ENCODE assay signal across 19 cellular contexts in genomic region chr1:65471213-65471833, GRCh38. TPM values are rescaled to one million over a fixed set of nuclear protein-coding genes. Genes with fewer than 3 reads are reported as not detected.
DNase-seq lines count a peak whose midpoint lies in the region; ATAC-seq and TF ChIP-seq lines count a peak whose summit lies in the region.
"Had no signal": no experiment of that assay in that cellular context is flagged by ENCODE, and none has a peak within 500 bp of the region (broad histone marks: within the 10 kb centered on the region; RNA-seq: fewer than 3 reads in every experiment).

No MANE protein-coding gene starts in this region.

- H3K9me2 ChIP-seq in hepatocyte (replicated peaks; ENCODE audit: insufficient read depth), result no peaks in the 10 kb centered on the region

- H3K36me3 Mint-ChIP-seq in progenitor cell of endocrine pancreas (ENCODE audit: insufficient read depth), result no peaks in the 10 kb centered on the region
- H3K36me3 Mint-ChIP-seq: immature natural killer cell had no signal

- H4K20me1 ChIP-seq in hepatocyte (ENCODE audit: insufficient read depth, poor library complexity, severe bottlenecking), result no peaks in the 10 kb centered on the region

- 30% methylated on average over 2 of the region's 2 CpGs for WGBS in hepatocyte (ENCODE audit: low lambda C conversion rate, missing lambda C conversion rate)

- DNase-seq in left ventricle myocardium superior, result no peak
- no peak for DNase-seq in right atrium auricular region (ENCODE audit: low spot score)
- DNase-seq in hepatocyte (ENCODE audit: low spot score), result peak; percentile 21
- DNase-seq in progenitor cell of endocrine pancreas (ENCODE audit: low spot score, unreplicated experiment), result no peak
- DNase-seq in NCI-H510A treated with DMSO at 0.1 percent for 48 hours (lab: John Stamatoyannopoulos, UW), result no peak
- no peak for DNase-seq in RKO (ENCODE audit: low spot score)
- DNase-seq in GM03348 (ENCODE audit: low spot score), result no peak
- DNase-seq: activated CD4-positive, alpha-beta T cell treated with anti-CD3 and anti-CD28 coated beads, Interleukin-2, amount 50 U/mL, for 48 hours; activated naive CD4-positive, alpha-beta T cell treated with Interleukin-2 at 50 U/mL for 16 hours; adrenal gland; immature natural killer cell; NCI-H2029; stimulated activated naive CD4-positive, alpha-beta T cell; testis had no signal

- H3K4me3 Mint-ChIP-seq in progenitor cell of endocrine pancreas (ENCODE audit: low read depth), result no peak overlapping the region
- H3K4me3 Mint-ChIP-seq: brain, immature natural killer cell had no signal

- H3K27ac Mint-ChIP-seq in progenitor cell of endocrine pancreas, result peak overlapping the region; percentile 30
- H3K27ac Mint-ChIP-seq: brain, immature natural killer cell had no signal

- H3K4me1 ChIP-seq in right atrium auricular region, result peaks cover 0 to 18% of the 10 kb centered on the region in 2 donors
- peaks cover 18% of the 10 kb centered on the region for H3K4me1 ChIP-seq in hepatocyte (ENCODE audit: insufficient read depth)
- H3K4me1 ChIP-seq: adrenal gland had no signal

- peaks cover 5% of the 10 kb centered on the region for H3K9me3 Mint-ChIP-seq in progenitor cell of endocrine pancreas (ENCODE audit: low read depth)

- intact Hi-C loops in left ventricle myocardium superior (cut with micrococcal nuclease), result no loop called here

- H3K36me3 ChIP-seq in right atrium auricular region (no peaks in the 10 kb centered on the region), hepatocyte (replicated peaks; ENCODE audit: insufficient read depth, low read depth) (no peaks in the 10 kb centered on the region)
- H3K36me3 ChIP-seq: adrenal gland, esophagus muscularis mucosa had no signal

- no peak overlapping the region for H3K4me2 ChIP-seq in hepatocyte
- H3K4me2 ChIP-seq: KMS-11 had no signal

- peaks cover 33% of the 10 kb centered on the region for H3K4me1 Mint-ChIP-seq in progenitor cell of endocrine pancreas (ENCODE audit: low read depth)
- H3K4me1 Mint-ChIP-seq: immature natural killer cell had no signal

- H3K27me3 ChIP-seq in right atrium auricular region (no peaks in the 10 kb centered on the region), hepatocyte (no peaks in the 10 kb centered on the region)
- H3K27me3 ChIP-seq: adrenal gland, esophagus muscularis mucosa, testis had no signal

- H2AFZ ChIP-seq in hepatocyte, result no peak overlapping the region

- no peaks in the 10 kb centered on the region for H3K79me2 ChIP-seq in hepatocyte

- TF ChIP-seq CTCF in right atrium auricular region (IDR thresholded peaks at IDR 0.05), result no peak
- TF ChIP-seq CTCF in hepatocyte (IDR thresholded peaks at IDR 0.05; ENCODE audit: poor library complexity), result no peak
- TF ChIP-seq CTCF in progenitor cell of endocrine pancreas (IDR thresholded peaks at IDR 0.05; ENCODE audit: unreplicated experiment), result no peak

- H3K9me3 ChIP-seq in right atrium auricular region (no peaks in the 10 kb centered on the region), hepatocyte (ENCODE audit: low read depth) (no peaks in the 10 kb centered on the region)
- H3K9me3 ChIP-seq: adrenal gland, esophagus muscularis mucosa, testis had no signal

- H3K27me3 Mint-ChIP-seq in progenitor cell of endocrine pancreas, result no peaks in the 10 kb centered on the region
- H3K27me3 Mint-ChIP-seq: brain had no signal

- H3K27ac ChIP-seq in right atrium auricular region (peak overlapping the region in 1 of 2 donors; percentile 31), hepatocyte (peak overlapping the region; percentile 48)
- H3K27ac ChIP-seq: adrenal gland, KMS-11, testis had no signal

- H3K4me3 ChIP-seq in right atrium auricular region (no peak overlapping the region), hepatocyte (no peak overlapping the region)
- H3K4me3 ChIP-seq: adrenal gland, esophagus muscularis mucosa, testis had no signal

- ATAC-seq in left ventricle myocardium superior (peak; percentile 32), HG02571 (IDR thresholded peaks at IDR 0.05; ENCODE audit: unreplicated experiment) (no peak)
- ATAC-seq: activated CD4-positive, CD25-positive, alpha-beta regulatory T cell treated with anti-CD3 and anti-CD28 coated beads, Interleukin-2, amount 50 U/mL, for 24 hours had no signal

RNA-seq across cellular contexts. Expression of gene LEPR, which starts 50.9 kb away (rescaled TPM):
- total RNA-seq in left ventricle myocardium superior, result 4.4 TPM
- 10 to 100 TPM; 10.8 to 25.2 TPM for total RNA-seq in right atrium auricular region
- 6.1 and 6.4 TPM in 2 replicates for total RNA-seq in hepatocyte
- 1.3 and 4.1 TPM in 2 replicates for polyA plus RNA-seq in hepatocyte
- 3.0 and 3.2 TPM in 2 replicates for total RNA-seq in progenitor cell of endocrine pancreas

RNA-seq across cellular contexts. Expression of gene LEPROT, which starts 50.9 kb away (rescaled TPM):
- total RNA-seq in left ventricle myocardium superior (49.0 TPM), right atrium auricular region (10 to 100 TPM; 42.7 to 44.6 TPM), hepatocyte (91.6 and 97.0 TPM in 2 replicates), progenitor cell of endocrine pancreas (54.5 and 55.9 TPM in 2 replicates)
- polyA plus RNA-seq in hepatocyte, result 77.5 and 89.9 TPM in 2 replicates
